In the genomic region with DNA sequence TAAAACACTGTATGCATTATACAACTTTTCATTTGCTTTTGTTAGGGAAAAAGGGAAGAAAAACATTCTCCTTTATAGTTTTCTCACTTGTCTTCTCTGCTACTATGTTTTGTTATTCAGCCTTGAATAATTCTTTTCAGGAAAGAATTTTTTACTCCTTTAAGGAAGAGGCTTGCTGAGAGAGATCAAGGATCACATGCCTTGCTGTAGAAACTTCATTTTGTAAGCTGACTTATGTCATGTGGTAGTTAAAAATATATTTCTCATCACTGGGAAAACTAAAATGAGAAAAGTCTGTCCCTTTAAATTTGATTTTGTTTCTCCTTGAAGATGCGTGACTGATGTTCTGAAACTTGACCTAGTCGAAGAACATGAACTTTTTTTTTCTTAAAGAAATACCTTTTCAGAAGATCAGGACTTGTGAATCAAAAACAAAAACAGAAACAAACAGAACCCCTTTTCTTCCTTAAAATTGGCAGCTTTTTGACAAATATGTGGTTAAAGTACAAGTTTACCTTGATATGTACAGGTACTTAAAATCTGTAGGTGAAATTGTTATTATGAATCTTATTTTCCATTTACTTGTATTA, we compare ENCODE assay signal across 1 cellular context.
TF ChIP-seq lines count a peak whose summit lies in the region.

No MANE protein-coding gene starts in this region.

TF ChIP-seq in K562, 482 proteins besides CTCF, POLR2A, EP300 and RAD21 (continued from another document):
- TF ChIP-seq PATZ1 (CRISPR knock-in tag; IDR thresholded peaks at IDR 0.05; ENCODE audit: borderline replicate concordance) (no peak), ZNF584 (CRISPR knock-in tag; IDR thresholded peaks at IDR 0.05; ENCODE audit: low read depth) (no peak), SNIP1 (IDR thresholded peaks at IDR 0.05; ENCODE audit: low read depth) (no peak), FOS (IDR thresholded peaks at IDR 0.05; ENCODE audit: extremely low read depth, insufficient read length) (no peak), KLF1 (tag; IDR thresholded peaks at IDR 0.05) (no peak), HDAC2 (IDR thresholded peaks at IDR 0.05) (no peak), SOX6 (IDR thresholded peaks at IDR 0.05) (no peak), JUNB (CRISPR knock-in tag; conservative IDR thresholded peaks at IDR 0.05) (no peak)
- TF ChIP-seq, protein P1, sequence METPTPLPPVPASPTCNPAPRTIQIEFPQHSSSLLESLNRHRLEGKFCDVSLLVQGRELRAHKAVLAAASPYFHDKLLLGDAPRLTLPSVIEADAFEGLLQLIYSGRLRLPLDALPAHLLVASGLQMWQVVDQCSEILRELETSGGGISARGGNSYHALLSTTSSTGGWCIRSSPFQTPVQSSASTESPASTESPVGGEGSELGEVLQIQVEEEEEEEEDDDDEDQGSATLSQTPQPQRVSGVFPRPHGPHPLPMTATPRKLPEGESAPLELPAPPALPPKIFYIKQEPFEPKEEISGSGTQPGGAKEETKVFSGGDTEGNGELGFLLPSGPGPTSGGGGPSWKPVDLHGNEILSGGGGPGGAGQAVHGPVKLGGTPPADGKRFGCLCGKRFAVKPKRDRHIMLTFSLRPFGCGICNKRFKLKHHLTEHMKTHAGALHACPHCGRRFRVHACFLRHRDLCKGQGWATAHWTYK (CRISPR knock-in tag; IDR thresholded peaks at IDR 0.05): no peak
- TF ChIP-seq, protein P2, sequence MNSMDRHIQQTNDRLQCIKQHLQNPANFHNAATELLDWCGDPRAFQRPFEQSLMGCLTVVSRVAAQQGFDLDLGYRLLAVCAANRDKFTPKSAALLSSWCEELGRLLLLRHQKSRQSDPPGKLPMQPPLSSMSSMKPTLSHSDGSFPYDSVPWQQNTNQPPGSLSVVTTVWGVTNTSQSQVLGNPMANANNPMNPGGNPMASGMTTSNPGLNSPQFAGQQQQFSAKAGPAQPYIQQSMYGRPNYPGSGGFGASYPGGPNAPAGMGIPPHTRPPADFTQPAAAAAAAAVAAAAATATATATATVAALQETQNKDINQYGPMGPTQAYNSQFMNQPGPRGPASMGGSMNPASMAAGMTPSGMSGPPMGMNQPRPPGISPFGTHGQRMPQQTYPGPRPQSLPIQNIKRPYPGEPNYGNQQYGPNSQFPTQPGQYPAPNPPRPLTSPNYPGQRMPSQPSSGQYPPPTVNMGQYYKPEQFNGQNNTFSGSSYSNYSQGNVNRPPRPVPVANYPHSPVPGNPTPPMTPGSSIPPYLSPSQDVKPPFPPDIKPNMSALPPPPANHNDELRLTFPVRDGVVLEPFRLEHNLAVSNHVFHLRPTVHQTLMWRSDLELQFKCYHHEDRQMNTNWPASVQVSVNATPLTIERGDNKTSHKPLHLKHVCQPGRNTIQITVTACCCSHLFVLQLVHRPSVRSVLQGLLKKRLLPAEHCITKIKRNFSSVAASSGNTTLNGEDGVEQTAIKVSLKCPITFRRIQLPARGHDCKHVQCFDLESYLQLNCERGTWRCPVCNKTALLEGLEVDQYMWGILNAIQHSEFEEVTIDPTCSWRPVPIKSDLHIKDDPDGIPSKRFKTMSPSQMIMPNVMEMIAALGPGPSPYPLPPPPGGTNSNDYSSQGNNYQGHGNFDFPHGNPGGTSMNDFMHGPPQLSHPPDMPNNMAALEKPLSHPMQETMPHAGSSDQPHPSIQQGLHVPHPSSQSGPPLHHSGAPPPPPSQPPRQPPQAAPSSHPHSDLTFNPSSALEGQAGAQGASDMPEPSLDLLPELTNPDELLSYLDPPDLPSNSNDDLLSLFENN (IDR thresholded peaks at IDR 0.05; ENCODE audit: low read depth in 2 of 2, low read length in 2 of 2): no peak
